In genomic region chr15:76173317-76173834, GRCh38 we compare ENCODE assay signal across 21 cellular contexts.
"Had no signal": no experiment of that assay in that cellular context is flagged by ENCODE, and none has a peak within 500 bp of the region (broad histone marks: within the 10 kb centered on the region; RNA-seq: fewer than 3 reads in every experiment).

No MANE protein-coding gene starts in this region.

- H3K4me1 Mint-ChIP-seq: naive B cell; stimulated activated naive B cell treated with anti-CD40 and anti-IgM and Interleukin-4, amounts not matched to agents 10 μg/mL and 1 μg/mL and 100 μg/mL, for 72 hours had no signal

- H3K4me2 ChIP-seq: hepatocyte had no signal

- H3K79me2 ChIP-seq: hepatocyte had no signal

- H3K36me3 Mint-ChIP-seq: memory B cell; naive B cell; natural killer cell treated with Interleukin-12 subunit alpha and Interleukin-12 subunit beta and Interleukin-15 and Interleukin-18, amount 100 ng/mL, for 72 hours; stimulated activated naive B cell treated with anti-CD40 and anti-IgM and Interleukin-4, amounts not matched to agents 10 μg/mL and 1 μg/mL and 100 μg/mL, for 72 hours had no signal

- H3K36me3 ChIP-seq: heart left ventricle, right lobe of liver, thoracic aorta, tibial nerve, upper lobe of left lung had no signal

- H3K27ac ChIP-seq: coronary artery, hepatocyte, right lobe of liver, thoracic aorta, tibial nerve, upper lobe of left lung had no signal

- H3K4me3 Mint-ChIP-seq: effector memory CD8-positive, alpha-beta T cell; memory B cell; naive B cell; natural killer cell treated with Interleukin-12 subunit alpha and Interleukin-12 subunit beta and Interleukin-15 and Interleukin-18, amount 100 ng/mL, for 72 hours; neural crest cell; stimulated activated naive B cell treated with anti-CD40 and anti-IgM and Interleukin-4, amounts not matched to agents 10 μg/mL and 1 μg/mL and 100 μg/mL, for 72 hours; stimulated activated naive CD8-positive, alpha-beta T cell treated with anti-CD3 and anti-CD28 coated beads, Interleukin-15, Interleukin-2, amounts not matched to agents 100 ng/mL and 50 ng/mL, for 24 hours had no signal

- H3K27me3 ChIP-seq: hepatocyte, right lobe of liver, upper lobe of left lung had no signal

- H3K9me3 Mint-ChIP-seq: effector memory CD8-positive, alpha-beta T cell; memory B cell; natural killer cell treated with Interleukin-12 subunit alpha and Interleukin-12 subunit beta and Interleukin-15 and Interleukin-18, amount 100 ng/mL, for 72 hours; neural crest cell; stimulated activated naive CD8-positive, alpha-beta T cell treated with anti-CD3 and anti-CD28 coated beads, Interleukin-15, Interleukin-2, amounts not matched to agents 100 ng/mL and 50 ng/mL, for 24 hours had no signal

- H3K4me1 ChIP-seq: right lobe of liver had no signal

- DNase-seq: effector memory CD8-positive, alpha-beta T cell; kidney; naive B cell; retina; right lobe of liver; small intestine; stimulated activated CD4-positive, alpha-beta T cell treated with anti-CD3 and anti-CD28 coated beads, Interleukin-15, amount 100 ng/mL, for 24 hours; stimulated activated CD4-positive, alpha-beta T cell treated with anti-CD3 and anti-CD28 coated beads, Interleukin-2, amount 100 ng/mL, for 48 hours; stimulated activated naive B cell treated with anti-CD40 and anti-IgM and Interleukin-4, amounts not matched to agents 10 μg/mL and 1 μg/mL and 100 μg/mL, for 72 hours; upper lobe of left lung had no signal

- H3K4me3 ChIP-seq: coronary artery, heart left ventricle, hepatocyte, lung, right lobe of liver, thoracic aorta, tibial nerve, upper lobe of left lung had no signal

- H2AFZ ChIP-seq: hepatocyte had no signal

- H3K9me3 ChIP-seq: heart left ventricle, right lobe of liver, thoracic aorta, tibial nerve, upper lobe of left lung had no signal

- ATAC-seq: effector memory CD8-positive, alpha-beta T cell; left lobe of liver; natural killer cell treated with Interleukin-12 subunit alpha and Interleukin-12 subunit beta and Interleukin-15 and Interleukin-18, amount 100 ng/mL, for 72 hours; right lobe of liver; stimulated activated naive B cell treated with anti-CD40 and anti-IgM and Interleukin-4, amounts not matched to agents 10 μg/mL and 1 μg/mL and 100 μg/mL, for 72 hours had no signal

- H3K27ac Mint-ChIP-seq: effector memory CD8-positive, alpha-beta T cell; memory B cell; natural killer cell treated with Interleukin-12 subunit alpha and Interleukin-12 subunit beta and Interleukin-15 and Interleukin-18, amount 100 ng/mL, for 72 hours; stimulated activated naive B cell treated with anti-CD40 and anti-IgM and Interleukin-4, amounts not matched to agents 10 μg/mL and 1 μg/mL and 100 μg/mL, for 72 hours; stimulated activated naive CD8-positive, alpha-beta T cell treated with anti-CD3 and anti-CD28 coated beads, Interleukin-15, Interleukin-2, amounts not matched to agents 100 ng/mL and 50 ng/mL, for 24 hours had no signal
